ENCODE assay signal across 16 cellular contexts in genomic region chr1:6338685-6339084, GRCh38. TPM values are rescaled to one million over a fixed set of nuclear protein-coding genes. Genes with fewer than 3 reads are reported as not detected.
DNase-seq lines count a peak whose midpoint lies in the region; ATAC-seq and TF ChIP-seq lines count a peak whose summit lies in the region.
"Had no signal": no experiment of that assay in that cellular context is flagged by ENCODE, and none has a peak within 500 bp of the region (broad histone marks: within the 10 kb centered on the region; RNA-seq: fewer than 3 reads in every experiment).

No MANE protein-coding gene starts in this region.

- H3K4me3 Mint-ChIP-seq in WTC11, result no peak overlapping the region

- peaks cover 9% of the 10 kb centered on the region for H3K79me1 ChIP-seq in neuronal stem cell (ENCODE audit: low read depth, low read length)

- H3K4ac ChIP-seq in neuronal stem cell (ENCODE audit: low read length), result peak overlapping the region; percentile 19

- H3K9me3 ChIP-seq in neuronal stem cell (replicated peaks in 1 of 2; ENCODE audit: control insufficient read depth in 2 of 2, insufficient read depth in 1 of 2, low read depth in 1 of 2, low read length in 2 of 2) (no peaks in the 10 kb centered on the region), Peyer's patch (no peaks in the 10 kb centered on the region)

- TF ChIP-seq POLR2A in Peyer's patch (IDR thresholded peaks at IDR 0.05), result no peak

- no CpG with 5 or more reads among the region's 7 CpGs for WGBS in neuronal stem cell (ENCODE audit: extremely low coverage in 2 of 2, insufficient read length in 2 of 2, insufficient replicate concordance in 1 of 2), 2 donors

- TF ChIP-seq CTCF in WTC11 (IDR thresholded peaks at IDR 0.05) (no peak), Peyer's patch (IDR thresholded peaks at IDR 0.05) (no peak)

- peak overlapping the region; percentile 47 for H4K91ac ChIP-seq in neuronal stem cell (ENCODE audit: low read depth, low read length, poor library complexity)

- H3K23ac ChIP-seq in neuronal stem cell (ENCODE audit: low read depth, low read length, poor library complexity), result no peak overlapping the region

- no peak; the same call in 1 of the 2 replicates for ATAC-seq in WTC11
- ATAC-seq: K562 had no signal

- CTCF ChIA-PET in WTC11 (lab: Charles Lee), result interaction anchor here (0.6 to 8.6 kb wide), 17 partner anchors 9 to 211 kb away, joined by 3 to 112 read pairs (median 5); partner anchors contain the start of genes HES2, HES3 and RNF207

- peak overlapping the region; percentile 92 for H3K18ac ChIP-seq in neuronal stem cell (ENCODE audit: low read length)

- H2BK120ac ChIP-seq in neuronal stem cell (ENCODE audit: low read depth, low read length), result peak overlapping the region; percentile 6

- no peaks in the 10 kb centered on the region for H3K9me3 Mint-ChIP-seq in WTC11

- peak overlapping the region; percentile 94 for H2BK12ac ChIP-seq in neuronal stem cell (ENCODE audit: low read length)

- no peak overlapping the region for H3K9ac ChIP-seq in neuronal stem cell (ENCODE audit: low read depth, low read length, poor library complexity)

- H3K36me3 ChIP-seq in H7 (replicated peaks; ENCODE audit: control insufficient read depth, insufficient read depth, low read length) (peaks cover 5% of the 10 kb centered on the region), neuronal stem cell (replicated peaks in 1 of 2; ENCODE audit: control insufficient read depth in 2 of 2, insufficient read depth in 2 of 2, low read length in 2 of 2) (peaks cover 0 to 34% of the 10 kb centered on the region in 2 donors), Peyer's patch (peaks cover 0 to 14% (median 0%) of the 10 kb centered on the region in 3 donors)

- DNase-seq in H7 (peak; percentile 95), WTC11 (ENCODE audit: low spot score) (no peak), iPS-NIHi11 (ENCODE audit: low spot score) (peak; percentile 71), neuronal stem cell (ENCODE audit: low spot score) (peak; percentile 62), NCI-H1092 (lab: John Stamatoyannopoulos, UW) (no peak), Peyer's patch (no peak), GM19240 (ENCODE audit: insufficient read length, low spot score) (no peak)
- no peak for DNase-seq in activated T-cell treated with anti-CD3 and anti-CD28 coated beads, Interleukin-2, amount 50 U/mL, for 48 hours
- DNase-seq: DMS153, NCI-H1048, NCI-H1694 treated with DMSO at 0.1 percent for 48 hours, NCI-H2171 treated with DMSO at 0.1 percent for 48 hours, NCI-H510A treated with DMSO at 0.1 percent for 48 hours, SHP77 treated with DMSO at 0.1 percent for 48 hours had no signal

- peak overlapping the region; percentile 86 for H2AK5ac ChIP-seq in neuronal stem cell (ENCODE audit: low read depth, low read length)

- H2AFZ ChIP-seq in neuronal stem cell (ENCODE audit: low read length), result peak overlapping the region; percentile 39

- H2BK5ac ChIP-seq in neuronal stem cell (ENCODE audit: low read length), result peak overlapping the region; percentile 99

- H3K4me2 ChIP-seq in neuronal stem cell (ENCODE audit: insufficient read depth, low read length, poor library complexity, severe bottlenecking), result peak overlapping the region; percentile 32

- H3K27ac ChIP-seq in neuronal stem cell (replicated peaks; ENCODE audit: low read length), result peak overlapping the region; percentile 84
- H3K27ac ChIP-seq in Peyer's patch, result no peak overlapping the region
- H3K27ac ChIP-seq: C4-2B had no signal

- H3K27me3 Mint-ChIP-seq in WTC11 (ENCODE audit: low read depth), result no peaks in the 10 kb centered on the region

- H3K4me1 ChIP-seq in neuronal stem cell (ENCODE audit: control insufficient read depth in 2 of 2, insufficient read depth in 1 of 2, low read depth in 1 of 2, low read length in 2 of 2) (peaks cover 37 to 43% of the 10 kb centered on the region in 2 donors), Peyer's patch (no peaks in the 10 kb centered on the region)

- H3K27ac Mint-ChIP-seq in WTC11, result peak overlapping the region; percentile 32; the same call in 1 of the 2 replicates

- H3K4me1 Mint-ChIP-seq in WTC11, result peaks cover 28% of the 10 kb centered on the region

- H2BK15ac ChIP-seq in neuronal stem cell (ENCODE audit: low read length), result peak overlapping the region; percentile 83

- H3K27me3 ChIP-seq in H7 (ENCODE audit: control insufficient read depth, insufficient read depth, low read length) (no peaks in the 10 kb centered on the region), neuronal stem cell (ENCODE audit: control insufficient read depth in 3 of 3, insufficient read depth in 3 of 3, low read depth in 1 of 3, low read length in 3 of 3) (no peaks in the 10 kb centered on the region), Peyer's patch (no peaks in the 10 kb centered on the region)

- peak overlapping the region; percentile 84 for H3K14ac ChIP-seq in neuronal stem cell (ENCODE audit: low read length)

- no peak overlapping the region for H3K4me3 ChIP-seq in H7 (ENCODE audit: insufficient read depth, low read depth, low read length)
- H3K4me3 ChIP-seq in neuronal stem cell (ENCODE audit: low read length in 2 of 2), result no peak overlapping the region
- no peak overlapping the region for H3K4me3 ChIP-seq in Peyer's patch
- H3K4me3 ChIP-seq: K562 had no signal

- POLR2A ChIA-PET in WTC11 (lab: Charles Lee), result interaction anchor here (1.1 to 1.2 kb wide), 2 partner anchors 55 to 93 kb away, joined by 3 read pairs; partner anchors contain the start of gene ACOT7

- peaks cover 3% of the 10 kb centered on the region; the same call in 1 of the 2 replicates for H3K36me3 Mint-ChIP-seq in WTC11

- H4K8ac ChIP-seq in neuronal stem cell (ENCODE audit: low read depth, low read length), result peak overlapping the region; percentile 86

TF ChIP-seq in WTC11, 78 proteins besides CTCF, POLR2A, EP300 and RAD21:
- TF ChIP-seq KAT7 (CRISPR knock-in tag; IDR thresholded peaks at IDR 0.05; ENCODE audit: borderline replicate concordance) (no peak), ZNF219 (CRISPR knock-in tag; IDR thresholded peaks at IDR 0.05; ENCODE audit: borderline replicate concordance) (no peak), NFATC4 (CRISPR knock-in tag; IDR thresholded peaks at IDR 0.05) (no peak), SP1 (CRISPR knock-in tag; conservative IDR thresholded peaks at IDR 0.05) (no peak), ZNF232 (CRISPR knock-in tag; IDR thresholded peaks at IDR 0.05) (no peak), FOXP1 (CRISPR knock-in tag; IDR thresholded peaks at IDR 0.05; ENCODE audit: borderline replicate concordance) (no peak)

RNA-seq across cellular contexts. Expression of gene ACOT7, which starts 54.9 kb away (rescaled TPM):
- 68.9 and 76.3 TPM in 2 replicates for total RNA-seq in H7 (2014; rRNA removed; shearing (Covaris generic))
- total RNA-seq in WTC11 (2021) (133 to 151 TPM (median 137 TPM) in 3 replicates), Peyer's patch (10 to 100 TPM; 38.4 to 93.2 (median 67.1) TPM)
- 83.2 TPM for polyA plus RNA-seq in neuronal stem cell (2013, experiment 1 of 2)
- polyA plus RNA-seq in neuronal stem cell (2013, experiment 2 of 2), result 81.2 TPM

Comparison
In these comparisons a context has a peak if more than half of its experiments do, and no peak if none do; other contexts are left out.
1. DNase-seq: peak in H7 (single experiment), iPS-NIHi11 (single experiment) and neuronal stem cell (single experiment); none in WTC11 (single experiment), NCI-H1092 (single experiment), activated T-cell treated with anti-CD3 and anti-CD28 coated beads, Interleukin-2, amount 50 U/mL, for 48 hours (0 of 2), Peyer's patch (0 of 3) and GM19240 (single experiment).